Comparison of ENCODE assay signal across 1 cellular context in the genomic region with DNA sequence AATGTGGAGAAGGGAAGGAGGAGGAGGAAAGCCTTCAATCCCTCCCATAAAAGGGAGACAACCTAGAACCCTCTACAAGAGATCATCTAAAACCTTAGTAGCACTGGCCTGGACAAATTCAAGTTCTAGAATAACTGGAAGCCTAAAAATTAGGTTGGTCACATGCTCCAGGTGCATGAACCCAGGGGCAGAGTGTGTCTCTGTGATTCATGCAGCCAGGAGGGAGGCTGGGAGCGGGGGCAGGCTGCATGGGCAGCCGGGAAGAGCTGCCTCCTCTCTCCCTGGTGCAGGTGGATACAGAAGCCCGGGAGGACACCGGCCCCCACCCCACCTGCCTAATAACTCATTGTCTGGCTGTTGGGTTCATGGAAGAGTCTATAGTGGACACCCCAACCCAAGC.
TF ChIP-seq lines count a peak whose summit lies in the region.

No MANE protein-coding gene starts in this region.

TF ChIP-seq in H1, 55 proteins besides CTCF, POLR2A, EP300 and RAD21 (continued from another document):
- no peak for TF ChIP-seq CHD7 (IDR thresholded peaks at IDR 0.05; ENCODE audit: insufficient replicate concordance, low read length)
- TF ChIP-seq GABPA (IDR thresholded peaks at IDR 0.05; ENCODE audit: borderline replicate concordance, insufficient read depth, low read length), result no peak
- no peak for TF ChIP-seq SP2 (IDR thresholded peaks at IDR 0.05; ENCODE audit: low read length)
- no peak for TF ChIP-seq CEBPB (IDR thresholded peaks at IDR 0.05; ENCODE audit: low read depth, low read length)
- TF ChIP-seq EGR1 (IDR thresholded peaks at IDR 0.05; ENCODE audit: borderline replicate concordance, low read depth, low read length), result no peak
- TF ChIP-seq MAFK (IDR thresholded peaks at IDR 0.05; ENCODE audit: low read depth, low read length), result no peak
- TF ChIP-seq, protein P1, sequence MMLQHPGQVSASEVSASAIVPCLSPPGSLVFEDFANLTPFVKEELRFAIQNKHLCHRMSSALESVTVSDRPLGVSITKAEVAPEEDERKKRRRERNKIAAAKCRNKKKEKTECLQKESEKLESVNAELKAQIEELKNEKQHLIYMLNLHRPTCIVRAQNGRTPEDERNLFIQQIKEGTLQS (IDR thresholded peaks at IDR 0.05; ENCODE audit: insufficient read depth, low read depth, low read length), result no peak
- TF ChIP-seq ZNF274 (IDR thresholded peaks at IDR 0.05; ENCODE audit: borderline replicate concordance, extremely low read depth, low read length), result no peak
- TF ChIP-seq JUND (IDR thresholded peaks at IDR 0.05; ENCODE audit: low read length), result no peak
- no peak for TF ChIP-seq SP1 (IDR thresholded peaks at IDR 0.05; ENCODE audit: low read depth, low read length)
- TF ChIP-seq TCF12 (IDR thresholded peaks at IDR 0.05; ENCODE audit: low read depth, low read length), result no peak
